34 cellular contexts compared by ENCODE assay signal in the genomic region with DNA sequence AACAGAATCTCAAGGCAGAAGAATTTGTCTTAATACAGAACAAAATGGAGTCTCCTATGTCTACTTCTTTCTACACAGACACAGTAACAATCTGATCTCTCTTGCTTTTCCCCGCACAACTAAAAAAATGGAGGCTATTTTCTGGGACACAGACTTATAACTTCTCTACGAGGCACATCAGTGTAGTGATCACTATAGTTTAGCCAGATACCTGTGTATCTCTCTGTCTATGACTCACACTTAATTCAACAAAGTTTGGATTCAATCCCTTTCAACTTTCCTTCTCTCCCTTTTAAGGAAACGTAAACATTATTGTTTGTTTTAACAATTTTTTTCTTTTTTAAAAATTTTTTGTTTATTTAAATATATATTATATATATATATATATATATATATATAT. TPM values are rescaled to one million over a fixed set of nuclear protein-coding genes. Genes with fewer than 3 reads are reported as not detected.
"Had no signal": no experiment of that assay in that cellular context is flagged by ENCODE, and none has a peak within 500 bp of the region (broad histone marks: within the 10 kb centered on the region; RNA-seq: fewer than 3 reads in every experiment).

No MANE protein-coding gene starts in this region.

- H3K36me3 ChIP-seq: esophagus muscularis mucosa, gastroesophageal sphincter, heart right ventricle, stomach, tibial nerve, upper lobe of left lung had no signal

- H3K27me3 ChIP-seq: esophagus muscularis mucosa, foreskin keratinocyte, gastroesophageal sphincter, heart right ventricle, stomach, testis, tibial nerve, upper lobe of left lung had no signal

- H3K9ac ChIP-seq: parathyroid adenoma had no signal

- H3K4me1 ChIP-seq: esophagus muscularis mucosa, foreskin keratinocyte, gastroesophageal sphincter, heart right ventricle, parathyroid adenoma, stomach, testis, tibial nerve, upper lobe of left lung had no signal

- H2AFZ ChIP-seq: parathyroid adenoma had no signal

- H3K4me2 ChIP-seq: smooth muscle cell had no signal

- H3K4me3 ChIP-seq: coronary artery, esophagus muscularis mucosa, gastroesophageal sphincter, heart right ventricle, lung, mucosa of descending colon, smooth muscle cell, stomach, testis, tibial nerve, upper lobe of left lung had no signal

- FAIRE-seq: endothelial cell of umbilical vein, islet of Langerhans, urothelium cell line had no signal

- H3K27ac ChIP-seq: coronary artery, esophagus muscularis mucosa, foreskin keratinocyte, gastroesophageal sphincter, heart right ventricle, parathyroid adenoma, stomach, testis, tibial nerve, upper lobe of left lung had no signal

- ATAC-seq: foreskin keratinocyte; gastroesophageal sphincter; heart right ventricle; mucosa of descending colon; natural killer cell treated with Interleukin-12 subunit alpha and Interleukin-12 subunit beta and Interleukin-15 and Interleukin-18, amount 100 ng/mL, for 72 hours; sciatic nerve; stimulated activated effector memory CD8-positive, alpha-beta T cell treated with anti-CD3 and anti-CD28 coated beads, Interleukin-12 subunit alpha, Interleukin-12 subunit beta, amount 100 ng/mL, for 72 hours had no signal

- H3K9me3 ChIP-seq: esophagus muscularis mucosa, gastroesophageal sphincter, mucosa of descending colon, testis, upper lobe of left lung had no signal

- DNase-seq: dermis blood vessel endothelial cell; effector memory CD4-positive, alpha-beta T cell; foreskin keratinocyte; heart right ventricle; hippocampal formation; mesenchymal stem cell; mucosa of descending colon; naive B cell; stimulated activated CD4-positive, alpha-beta T cell treated with anti-CD3 and anti-CD28 coated beads, Interleukin-12 subunit alpha, Interleukin-12 subunit beta, amount 100 ng/mL, for 4 hours; stimulated activated CD4-positive, alpha-beta T cell treated with anti-CD3 and anti-CD28 coated beads, Interleukin-1b, Interleukin-23, amount 100 ng/mL, for 48 hours; stimulated activated CD4-positive, alpha-beta T cell treated with anti-CD3 and anti-CD28 coated beads, Interleukin-4, amount 100 ng/mL, for 1 hour; stimulated activated naive CD4-positive, alpha-beta T cell treated with Interleukin-2 at 50 U/mL for 16 hours; stomach; testis; upper lobe of left lung had no signal

- H3K79me2 ChIP-seq: parathyroid adenoma had no signal

RNA-seq across cellular contexts. Expression of a gene that starts 29.4 kb away (rescaled TPM):
- total RNA-seq: dermis blood vessel endothelial cell; endothelial cell of umbilical vein; epithelial cell of proximal tubule; esophagus muscularis mucosa; fibroblast of lung; foreskin keratinocyte; gastroesophageal sphincter; heart right ventricle; kidney epithelial cell; lung; mucosa of descending colon; natural killer cell treated with Interleukin-12 subunit alpha and Interleukin-12 subunit beta and Interleukin-15 and Interleukin-18, amount 100 ng/mL, for 72 hours; osteoblast; sciatic nerve; subcutaneous adipose tissue; testis; tibial nerve had no signal
- polyA plus RNA-seq: endothelial cell of umbilical vein, fibroblast of lung, foreskin keratinocyte, heart right ventricle, liver, smooth muscle cell had no signal
